Comparison of ENCODE assay signal across 12 cellular contexts in genomic region chr15:79329186-79329611, GRCh38. TPM values are rescaled to one million over a fixed set of nuclear protein-coding genes. Genes with fewer than 3 reads are reported as not detected.
A peak's percentile ranks its signal among the peaks of the same experiment; 100 is the strongest.
DNase-seq lines count a peak whose midpoint lies in the region; ATAC-seq and TF ChIP-seq lines count a peak whose summit lies in the region.
"Had no signal": no experiment of that assay in that cellular context is flagged by ENCODE, and none has a peak within 500 bp of the region (broad histone marks: within the 10 kb centered on the region; RNA-seq: fewer than 3 reads in every experiment).

No MANE protein-coding gene starts in this region.

- no peak overlapping the region for H3K27ac ChIP-seq in right atrium auricular region
- H3K27ac ChIP-seq: BLaER1 had no signal

- in situ Hi-C loops in SK-MEL-5 (cut with HindIII; ENCODE audit: low pct_unique_long_range_greater_than_20kb, low sequenced_read_pairs): no loop called here

- no peak overlapping the region for H3K4me3 Mint-ChIP-seq in type B pancreatic cell
- H3K4me3 Mint-ChIP-seq: activated CD4-positive, alpha-beta memory T cell treated with anti-CD3 and anti-CD28 coated beads for 36 hours had no signal

- intact Hi-C loops in Right ventricle myocardium superior (cut with DNase I): no loop called here

- no peaks in the 10 kb centered on the region for H3K27me3 ChIP-seq in right atrium auricular region
- H3K27me3 ChIP-seq: BLaER1 had no signal

- H3K27me3 Mint-ChIP-seq in type B pancreatic cell: no peaks in the 10 kb centered on the region
- H3K27me3 Mint-ChIP-seq: activated CD4-positive, alpha-beta memory T cell treated with anti-CD3 and anti-CD28 coated beads for 36 hours had no signal

- H3K36me3 Mint-ChIP-seq in type B pancreatic cell: peaks cover 12% of the 10 kb centered on the region

- H3K4me3 ChIP-seq in right atrium auricular region: no peak overlapping the region
- no peak overlapping the region for H3K4me3 ChIP-seq in fibroblast of pulmonary artery (replicated peaks; ENCODE audit: low read depth, low read length)
- H3K4me3 ChIP-seq: BLaER1 had no signal

- peak; percentile 46 for ATAC-seq in Right ventricle myocardium superior (ENCODE audit: poor library complexity)
- no peak for ATAC-seq in GM18867 (IDR thresholded peaks at IDR 0.05; ENCODE audit: unreplicated experiment)

- no peaks in the 10 kb centered on the region for H3K9me3 Mint-ChIP-seq in type B pancreatic cell
- H3K9me3 Mint-ChIP-seq: activated CD4-positive, alpha-beta memory T cell treated with anti-CD3 and anti-CD28 coated beads for 36 hours had no signal

- H3K4me1 Mint-ChIP-seq in type B pancreatic cell (ENCODE audit: unreplicated experiment): no peaks in the 10 kb centered on the region

- H3K36me3 ChIP-seq in right atrium auricular region: no peaks in the 10 kb centered on the region

- H3K27ac Mint-ChIP-seq in type B pancreatic cell: peak overlapping the region; percentile 50
- H3K27ac Mint-ChIP-seq: activated CD4-positive, alpha-beta memory T cell treated with anti-CD3 and anti-CD28 coated beads for 36 hours had no signal

- H3K4me1 ChIP-seq in right atrium auricular region: no peaks in the 10 kb centered on the region

- TF ChIP-seq CTCF in right atrium auricular region (IDR thresholded peaks at IDR 0.05) (no peak), fibroblast of pulmonary artery (IDR thresholded peaks at IDR 0.05; ENCODE audit: low read length, missing control alignments) (no peak), type B pancreatic cell (conservative IDR thresholded peaks at IDR 0.05) (no peak)

- DNase-seq in Right ventricle myocardium superior (no peak), right atrium auricular region (ENCODE audit: low spot score) (no peak), SK-MEL-5 (ENCODE audit: low read depth, low spot score) (peak; percentile 78), fibroblast of pulmonary artery (ENCODE audit: low read depth) (peak; percentile 91), type B pancreatic cell (ENCODE audit: extremely low spot score, unreplicated experiment) (no peak), NCI-H1436 treated with DMSO at 0.1 percent for 48 hours (lab: John Stamatoyannopoulos, UW) (no peak), NOMO-1 treated with DMSO at 0.1 percent for 48 hours (lab: John Stamatoyannopoulos, UW; ENCODE audit: unreplicated experiment) (no peak)
- DNase-seq: activated CD4-positive, alpha-beta memory T cell treated with anti-CD3 and anti-CD28 coated beads for 36 hours; central memory CD4-positive, alpha-beta T cell; kidney had no signal

- peaks cover 0 to 6% of the 10 kb centered on the region in 2 donors for H3K9me3 ChIP-seq in right atrium auricular region
- H3K9me3 ChIP-seq: BLaER1 had no signal

RNA-seq across cellular contexts. Expression of gene TMED3, which starts 18.3 kb away (rescaled TPM):
- total RNA-seq in Right ventricle myocardium superior (16.1 TPM), right atrium auricular region (10 to 100 TPM; 42.7 to 64.0 TPM), type B pancreatic cell (ENCODE audit: low replicate concordance) (87.6 and 208 TPM in 2 replicates)
- total RNA-seq in SK-MEL-5 (2014; rRNA removed; shearing (Covaris generic)): 385 and 394 TPM in 2 replicates
- polyA plus RNA-seq in SK-MEL-5 (2015; cell fraction: cytosol; rRNA removed): 675 and 698 TPM in 2 replicates
- 71.7 and 77.5 TPM in 2 replicates for polyA plus RNA-seq in SK-MEL-5 (2015; cell fraction: nucleus; rRNA removed)

RNA-seq across cellular contexts. Expression of gene ANKRD34C, which starts 46.7 kb away (rescaled TPM):
- total RNA-seq in Right ventricle myocardium superior (not detected), right atrium auricular region (under 1 TPM in 1 of 2 donors, not detected in 1; 0.20 TPM), type B pancreatic cell (ENCODE audit: low replicate concordance) (not detected in 2 replicates)
- not detected in 2 replicates for total RNA-seq in SK-MEL-5 (2014; rRNA removed; shearing (Covaris generic))
- polyA plus RNA-seq in SK-MEL-5 (2015; cell fraction: cytosol; rRNA removed): 0.02 TPM in 1 of 2 replicates, not detected in the other
- 0.09 TPM in 1 of 2 replicates, not detected in the other for polyA plus RNA-seq in SK-MEL-5 (2015; cell fraction: nucleus; rRNA removed)
- total RNA-seq: activated CD4-positive, alpha-beta memory T cell treated with anti-CD3 and anti-CD28 coated beads for 36 hours; kidney had no signal

Comparison
In these comparisons a context has a peak if more than half of its experiments do, and no peak if none do; other contexts are left out.
1. DNase-seq: peak in SK-MEL-5 (single experiment) and fibroblast of pulmonary artery (single experiment); none in Right ventricle myocardium superior (single experiment), right atrium auricular region (single experiment), type B pancreatic cell (single experiment), NCI-H1436 treated with DMSO at 0.1 percent for 48 hours (single experiment) and NOMO-1 treated with DMSO at 0.1 percent for 48 hours (single experiment).